20 cellular contexts compared by ENCODE assay signal in the genomic region with DNA sequence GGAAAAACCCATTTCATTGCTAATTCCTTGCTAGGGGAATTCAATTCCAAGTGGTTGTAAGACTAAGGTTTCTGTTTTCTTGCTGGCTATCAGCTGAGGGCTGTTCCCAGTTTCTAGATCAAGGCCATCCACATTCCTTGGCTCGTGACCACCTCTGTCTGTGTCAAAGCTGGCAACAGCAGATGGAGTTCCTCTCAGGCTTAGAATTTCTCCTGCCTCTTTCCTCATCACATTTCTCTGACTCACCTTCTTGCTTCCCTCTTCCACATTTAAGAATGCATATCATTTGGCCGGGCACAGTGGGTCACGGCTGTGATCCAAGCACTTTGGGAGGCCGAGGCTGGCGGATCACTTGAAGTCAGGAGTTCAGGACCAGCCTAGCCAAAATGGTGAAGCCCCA. TPM values are rescaled to one million over a fixed set of nuclear protein-coding genes. Genes with fewer than 3 reads are reported as not detected.
DNase-seq lines count a peak whose midpoint lies in the region; ATAC-seq, FAIRE-seq and TF ChIP-seq lines count a peak whose summit lies in the region.
"Had no signal": no experiment of that assay in that cellular context is flagged by ENCODE, and none has a peak within 500 bp of the region (broad histone marks: within the 10 kb centered on the region; RNA-seq: fewer than 3 reads in every experiment).

No MANE protein-coding gene starts in this region.

- H3K27ac ChIP-seq in AG04450 (ENCODE audit: low read depth, low read length) (no peak overlapping the region), astrocyte (ENCODE audit: low read depth, low read length) (no peak overlapping the region)
- H3K27ac ChIP-seq: A549 had no signal

- no peak overlapping the region for H3K4me3 Mint-ChIP-seq in astrocyte (ENCODE audit: unreplicated experiment)
- H3K4me3 Mint-ChIP-seq: activated naive CD8-positive, alpha-beta T cell; CD8-positive, alpha-beta memory T cell had no signal

- peaks cover 10% of the 10 kb centered on the region for H3K4me1 ChIP-seq in astrocyte (ENCODE audit: insufficient read depth, low read length)

- ATAC-seq in left cardiac atrium: peak; percentile 29 to 70
- no peak for ATAC-seq in GM18907 (IDR thresholded peaks at IDR 0.05; ENCODE audit: unreplicated experiment)
- ATAC-seq in GM18861 (IDR thresholded peaks at IDR 0.05; ENCODE audit: unreplicated experiment): no peak
- ATAC-seq: A549 had no signal

- no peaks in the 10 kb centered on the region for H3K27me3 Mint-ChIP-seq in astrocyte (ENCODE audit: low read depth, unreplicated experiment)

- no peak overlapping the region for H3K4me2 ChIP-seq in astrocyte (ENCODE audit: low read length)
- H3K4me2 ChIP-seq: A549 had no signal

- no peak overlapping the region for H3K27ac Mint-ChIP-seq in astrocyte (ENCODE audit: unreplicated experiment)
- H3K27ac Mint-ChIP-seq: activated naive CD8-positive, alpha-beta T cell; CD8-positive, alpha-beta memory T cell had no signal

- DNase-seq in AG04450 (ENCODE audit: low read depth, low spot score): peak; percentile 27
- peak; percentile 80 for DNase-seq in astrocyte (ENCODE audit: low read depth)
- DNase-seq in left cardiac atrium: peak; percentile 68
- peak; percentile 52 for DNase-seq in renal cortical epithelial cell (ENCODE audit: low read depth)
- DNase-seq in NCI-H128 (lab: John Stamatoyannopoulos, UW; ENCODE audit: unreplicated experiment): no peak
- no peak for DNase-seq in NAMALWA (ENCODE audit: low spot score)
- DNase-seq: activated T-cell treated with anti-CD3 and anti-CD28 coated beads for 4 hours; CD8-positive, alpha-beta memory T cell; erythroblast; NCI-H1105 treated with DMSO at 0.1 percent for 48 hours; SHP77 treated with DMSO at 0.1 percent for 48 hours; small intestine; stimulated activated naive CD4-positive, alpha-beta T cell had no signal

- peaks cover 10% of the 10 kb centered on the region for H3K36me3 Mint-ChIP-seq in astrocyte (ENCODE audit: low read depth, unreplicated experiment)
- H3K36me3 Mint-ChIP-seq: activated naive CD8-positive, alpha-beta T cell; CD8-positive, alpha-beta memory T cell had no signal

- CTCF ChIA-PET in AG04450 (lab: Charles Lee): interaction anchor here (0.6 kb wide), 1 partner anchor 15 kb away, joined by 3 read pairs; no protein-coding TSS in a partner anchor

- POLR2A ChIA-PET in AG04450 (lab: Yijun Ruan, JAX): no interaction called here

- intact Hi-C loops in left cardiac atrium (cut with DNase I): no loop called here

- no peak overlapping the region for H2AFZ ChIP-seq in astrocyte (ENCODE audit: low read depth, low read length)

- H3K4me1 Mint-ChIP-seq in astrocyte (ENCODE audit: low read depth, unreplicated experiment): peaks cover 14% of the 10 kb centered on the region
- H3K4me1 Mint-ChIP-seq: CD8-positive, alpha-beta memory T cell had no signal

- no peak for FAIRE-seq in astrocyte (lab: Jason Lieb, UNC)
- FAIRE-seq: A549, GM12892, small intestine had no signal

- H3K9me3 ChIP-seq in AG04450 (ENCODE audit: control insufficient read depth, insufficient read depth, low read length) (no peaks in the 10 kb centered on the region; the same call in 1 of the 2 replicates), astrocyte (ENCODE audit: insufficient read depth, low read depth, low read length) (no peaks in the 10 kb centered on the region)
- H3K9me3 ChIP-seq: A549 had no signal

- peaks cover 15% of the 10 kb centered on the region for H4K20me1 ChIP-seq in astrocyte (ENCODE audit: insufficient read depth, low read length)

- peaks cover 7% of the 10 kb centered on the region for H3K9me3 Mint-ChIP-seq in astrocyte (ENCODE audit: unreplicated experiment)

- H3K36me3 ChIP-seq in astrocyte (ENCODE audit: insufficient read depth, low read length): no peaks in the 10 kb centered on the region

- TF ChIP-seq CTCF in AG04450 (IDR thresholded peaks at IDR 0.05; ENCODE audit: low read depth, low read length): no peak
- TF ChIP-seq CTCF in astrocyte (IDR thresholded peaks at IDR 0.05; ENCODE audit: insufficient read depth, low read depth, low read length): no peak

- H3K27me3 ChIP-seq in AG04450 (ENCODE audit: control insufficient read depth, insufficient read depth, low read length) (no peaks in the 10 kb centered on the region), astrocyte (ENCODE audit: insufficient read depth, low read length) (no peaks in the 10 kb centered on the region)

- H3K79me2 ChIP-seq in astrocyte (ENCODE audit: insufficient read depth, low read length): no peaks in the 10 kb centered on the region

- no peak overlapping the region for H3K9ac ChIP-seq in astrocyte (ENCODE audit: low read length)

- H3K4me3 ChIP-seq in AG04450 (ENCODE audit: low read depth, low read length) (no peak overlapping the region), astrocyte (ENCODE audit: insufficient read depth, low read depth, low read length) (no peak overlapping the region)
- H3K4me3 ChIP-seq: A549, lung had no signal

RNA-seq across cellular contexts. Expression of gene DAB2IP, which starts 19.0 kb away (rescaled TPM):
- 20.4 and 20.5 TPM in 2 replicates for polyA plus RNA-seq in AG04450 (2011; rRNA removed)
- polyA minus RNA-seq in AG04450 (2011; rRNA and poly(A)+ RNA removed): 46.7 and 48.5 TPM in 2 replicates
- total RNA-seq in astrocyte (41.4 and 41.7 TPM in 2 replicates), left cardiac atrium (10 to 100 TPM; 41.6 to 58.3 TPM), renal cortical epithelial cell (18.2 and 37.5 TPM in 2 replicates)
- total RNA-seq: T-helper 2 cell treated with Interferon-gamma antibody and Interleukin-4, amounts not matched to agents 100 ng/mL and 5 ng/mL, for 36 hours had no signal

Comparison
In these comparisons a context has a peak if more than half of its experiments do, and no peak if none do; other contexts are left out.
1. DNase-seq: peak in AG04450 (single experiment), astrocyte (single experiment), left cardiac atrium (single experiment) and renal cortical epithelial cell (single experiment); none in NCI-H128 (single experiment) and NAMALWA (single experiment).
2. ATAC-seq: peak in left cardiac atrium (2 of 2); none in GM18907 (single experiment) and GM18861 (single experiment).